In genomic region chr10:4941540-4942330, GRCh38 we compare ENCODE assay signal across 1 cellular context.
TF ChIP-seq lines count a peak whose summit lies in the region.

No MANE protein-coding gene starts in this region.

TF ChIP-seq in K562, 482 proteins besides CTCF, POLR2A, EP300 and RAD21 (continued from another document and continues in another):
- TF ChIP-seq MNT (conservative IDR thresholded peaks at IDR 0.05) (peak; percentile 56 to 80; a peak in 3 of 4 replicates), NBN (IDR thresholded peaks at IDR 0.05; ENCODE audit: low read depth) (no peak), ZNF134 (CRISPR knock-in tag; conservative IDR thresholded peaks at IDR 0.05) (no peak), TAF1 (IDR thresholded peaks at IDR 0.05; ENCODE audit: control insufficient read depth, extremely low read depth, insufficient read depth, low read length, severe bottlenecking) (no peak), HDAC8 (tag; IDR thresholded peaks at IDR 0.05) (no peak), ETS1 (conservative IDR thresholded peaks at IDR 0.05; ENCODE audit: control insufficient read depth, low read depth, low read length) (no peak), NFXL1 (CRISPR knock-in tag; IDR thresholded peaks at IDR 0.05) (no peak), KDM4B (IDR thresholded peaks at IDR 0.05; ENCODE audit: borderline replicate concordance in 2 of 2, low read depth in 1 of 2) (no peak), ZNF232 (CRISPR knock-in tag; IDR thresholded peaks at IDR 0.05) (no peak), HMG20B (CRISPR knock-in tag; IDR thresholded peaks at IDR 0.05) (no peak), PYGO2 (tag; IDR thresholded peaks at IDR 0.05) (no peak), CEBPG (CRISPR knock-in tag; IDR thresholded peaks at IDR 0.05) (no peak), CEBPG (tag; conservative IDR thresholded peaks at IDR 0.05 in 1 of 2, IDR thresholded peaks at IDR 0.05 in 1 of 2) (no peak), ZNF280B (CRISPR knock-in tag; IDR thresholded peaks at IDR 0.05) (no peak), ZNF165 (CRISPR knock-in tag; IDR thresholded peaks at IDR 0.05; ENCODE audit: borderline replicate concordance) (no peak), ETV5 (CRISPR knock-in tag; IDR thresholded peaks at IDR 0.05; ENCODE audit: low read depth) (no peak), ZBTB1 (CRISPR knock-in tag; IDR thresholded peaks at IDR 0.05; ENCODE audit: borderline replicate concordance, low read depth) (no peak), DNMT1 (IDR thresholded peaks at IDR 0.05) (no peak), RFX1 (IDR thresholded peaks at IDR 0.05) (no peak), HMBOX1 (IDR thresholded peaks at IDR 0.05) (peak; percentile 48; the same call in 1 of the 2 replicates), KLF10 (CRISPR knock-in tag; IDR thresholded peaks at IDR 0.05) (no peak), XRCC4 (IDR thresholded peaks at IDR 0.05; ENCODE audit: extremely low read depth, insufficient read depth, insufficient read length) (no peak), NCOR1 (IDR thresholded peaks at IDR 0.05) (peak; percentile 67), CHAMP1 (IDR thresholded peaks at IDR 0.05) (no peak), MBD2 (IDR thresholded peaks at IDR 0.05; ENCODE audit: borderline replicate concordance, low read depth) (no peak), GTF2E2 (tag; IDR thresholded peaks at IDR 0.05) (no peak), FOXM1 (IDR thresholded peaks at IDR 0.05; ENCODE audit: low read depth) (peak; percentile 59), FOXM1 (CRISPR knock-in tag; IDR thresholded peaks at IDR 0.05; ENCODE audit: low read depth) (no peak), RB1 (IDR thresholded peaks at IDR 0.05; ENCODE audit: low read depth) (no peak), L3MBTL2 (IDR thresholded peaks at IDR 0.05) (peak; percentile 89), TOE1 (IDR thresholded peaks at IDR 0.05; ENCODE audit: borderline replicate concordance) (peak; percentile 45; the same call in 1 of the 2 replicates), TOE1 (CRISPR knock-in tag; IDR thresholded peaks at IDR 0.05; ENCODE audit: borderline replicate concordance, low read depth) (no peak), ZNF398 (CRISPR knock-in tag; IDR thresholded peaks at IDR 0.05) (no peak), PPARD (CRISPR knock-in tag; IDR thresholded peaks at IDR 0.05) (no peak), STAG1 (CRISPR knock-in tag; IDR thresholded peaks at IDR 0.05; ENCODE audit: borderline replicate concordance) (no peak), ZNF395 (CRISPR knock-in tag; IDR thresholded peaks at IDR 0.05) (no peak), HBP1 (CRISPR knock-in tag; IDR thresholded peaks at IDR 0.05) (no peak), CREM (IDR thresholded peaks at IDR 0.05; ENCODE audit: low read depth) (0 out of 2 replicates have a peak, but pooled peaks have one; percentile 24), RBM39 (optimal IDR thresholded peaks at IDR 0.05; ENCODE audit: low read depth, low read length) (no peak), THAP12 (CRISPR knock-in tag; IDR thresholded peaks at IDR 0.05) (no peak), FOXJ2 (tag; IDR thresholded peaks at IDR 0.05) (peak; percentile 57; the same call in 1 of the 2 replicates), POLR2B (IDR thresholded peaks at IDR 0.05; ENCODE audit: low read depth, partially characterized antibody) (no peak), NFYB (IDR thresholded peaks at IDR 0.05; ENCODE audit: extremely low read depth, insufficient read length) (no peak), MTA2 (IDR thresholded peaks at IDR 0.05; ENCODE audit: low read depth) (peak; percentile 55), ZNF695 (CRISPR knock-in tag; IDR thresholded peaks at IDR 0.05) (no peak), FOXP1 (CRISPR knock-in tag; IDR thresholded peaks at IDR 0.05) (no peak), CBX1 (IDR thresholded peaks at IDR 0.05; ENCODE audit: low read depth) (no peak), MEIS2 (IDR thresholded peaks at IDR 0.05; ENCODE audit: partially characterized antibody) (peak; percentile 74), HLTF (IDR thresholded peaks at IDR 0.05) (no peak), MYNN (IDR thresholded peaks at IDR 0.05) (peak; percentile 75), MYNN (CRISPR knock-in tag; IDR thresholded peaks at IDR 0.05) (no peak), SP1 (CRISPR knock-in tag; IDR thresholded peaks at IDR 0.05) (no peak), PATZ1 (CRISPR knock-in tag; IDR thresholded peaks at IDR 0.05; ENCODE audit: borderline replicate concordance) (no peak), NCOA6 (IDR thresholded peaks at IDR 0.05) (no peak), SRSF9 (IDR thresholded peaks at IDR 0.05; ENCODE audit: borderline replicate concordance, low read depth, low read length) (no peak), MXI1 (IDR thresholded peaks at IDR 0.05; ENCODE audit: low read depth, low read length) (0 out of 2 replicates have a peak, but pooled peaks have one; percentile 40), DACH1 (IDR thresholded peaks at IDR 0.05; ENCODE audit: partially characterized antibody) (no peak), U2AF1 (optimal IDR thresholded peaks at IDR 0.05; ENCODE audit: low read depth, low read length) (no peak)
